Comparison of ENCODE assay signal across 10 cellular contexts in genomic region chr11:107592256-107592655, GRCh38. TPM values are rescaled to one million over a fixed set of nuclear protein-coding genes. Genes with fewer than 3 reads are reported as not detected.
A peak's percentile ranks its signal among the peaks of the same experiment; 100 is the strongest.
DNase-seq lines count a peak whose midpoint lies in the region; ATAC-seq and TF ChIP-seq lines count a peak whose summit lies in the region.
"Had no signal": no experiment of that assay in that cellular context is flagged by ENCODE, and none has a peak within 500 bp of the region (broad histone marks: within the 10 kb centered on the region; RNA-seq: fewer than 3 reads in every experiment).

No MANE protein-coding gene starts in this region.

- no peaks in the 10 kb centered on the region for H3K9me3 Mint-ChIP-seq in stimulated activated memory B cell treated with anti-CD40 and anti-IgM and Interleukin-4, amounts not matched to agents 10 μg/mL and 1 μg/mL and 100 μg/mL, for 72 hours

- no peaks in the 10 kb centered on the region for H3K36me3 ChIP-seq in prostate gland

- peak; percentile 20 for DNase-seq in activated T-cell treated with anti-CD3 and anti-CD28 coated beads, Interleukin-2, amount 50 U/mL, for 1 hour
- DNase-seq in activated T-cell treated with anti-CD3 and anti-CD28 coated beads for 4 hours (no peak), T-helper 17 cell (no peak), fibroblast of villous mesenchyme (ENCODE audit: low read depth) (no peak), midbrain (lab: John Stamatoyannopoulos, UW) (no peak), prostate gland (ENCODE audit: low spot score) (no peak), dedifferentiated amniotic fluid mesenchymal stem cell (ENCODE audit: extremely low spot score) (no peak)
- DNase-seq: NCI-H187 treated with DMSO at 0.1 percent for 48 hours had no signal

- no peaks in the 10 kb centered on the region for H3K36me3 Mint-ChIP-seq in T-helper 17 cell (ENCODE audit: low read depth)
- H3K36me3 Mint-ChIP-seq in stimulated activated memory B cell treated with anti-CD40 and anti-IgM and Interleukin-4, amounts not matched to agents 10 μg/mL and 1 μg/mL and 100 μg/mL, for 72 hours = no peaks in the 10 kb centered on the region

- intact Hi-C loops in prostate gland (cut with DNase I) = no loop called here

- H3K4me1 Mint-ChIP-seq in T-helper 17 cell = peaks cover 28% of the 10 kb centered on the region
- peaks cover 27% of the 10 kb centered on the region for H3K4me1 Mint-ChIP-seq in stimulated activated memory B cell treated with anti-CD40 and anti-IgM and Interleukin-4, amounts not matched to agents 10 μg/mL and 1 μg/mL and 100 μg/mL, for 72 hours

- WGBS in prostate gland = 19% methylated on average over 7 of the region's 7 CpGs

- no peaks in the 10 kb centered on the region for H3K9me3 ChIP-seq in T-helper 17 cell (ENCODE audit: control insufficient read depth, low read length, poor library complexity, severe bottlenecking)
- no peaks in the 10 kb centered on the region for H3K9me3 ChIP-seq in prostate gland

- no peak for TF ChIP-seq POLR2A in prostate gland (IDR thresholded peaks at IDR 0.05)

- H3K27ac Mint-ChIP-seq in T-helper 17 cell = no peak overlapping the region
- no peak overlapping the region for H3K27ac Mint-ChIP-seq in stimulated activated memory B cell treated with anti-CD40 and anti-IgM and Interleukin-4, amounts not matched to agents 10 μg/mL and 1 μg/mL and 100 μg/mL, for 72 hours
- H3K27ac Mint-ChIP-seq: CD14-positive monocyte had no signal

- H3K27ac ChIP-seq in prostate gland = no peak overlapping the region

- peaks cover 80% of the 10 kb centered on the region for H3K27me3 Mint-ChIP-seq in T-helper 17 cell
- peaks cover 69% of the 10 kb centered on the region for H3K27me3 Mint-ChIP-seq in stimulated activated memory B cell treated with anti-CD40 and anti-IgM and Interleukin-4, amounts not matched to agents 10 μg/mL and 1 μg/mL and 100 μg/mL, for 72 hours

- peaks cover 4% of the 10 kb centered on the region for H3K27me3 ChIP-seq in prostate gland (replicated peaks; ENCODE audit: insufficient read depth)

- peaks cover 5% of the 10 kb centered on the region for H3K4me1 ChIP-seq in prostate gland (replicated peaks)

- peak overlapping the region; percentile 79 for H3K4me3 ChIP-seq in fibroblast of villous mesenchyme (ENCODE audit: low read depth, low read length)
- H3K4me3 ChIP-seq in prostate gland = no peak overlapping the region

- TF ChIP-seq CTCF in fibroblast of villous mesenchyme (IDR thresholded peaks at IDR 0.05; ENCODE audit: insufficient read depth, low read depth, low read length) (no peak), prostate gland (IDR thresholded peaks at IDR 0.05) (no peak)

- peak overlapping the region; percentile 92 for H3K4me3 Mint-ChIP-seq in T-helper 17 cell
- peak overlapping the region; percentile 85 for H3K4me3 Mint-ChIP-seq in stimulated activated memory B cell treated with anti-CD40 and anti-IgM and Interleukin-4, amounts not matched to agents 10 μg/mL and 1 μg/mL and 100 μg/mL, for 72 hours

- peak; percentile 24 for ATAC-seq in T-helper 17 cell
- ATAC-seq in stimulated activated memory B cell treated with anti-CD40 and anti-IgM and Interleukin-4, amounts not matched to agents 10 μg/mL and 1 μg/mL and 100 μg/mL, for 72 hours = no peak

RNA-seq across cellular contexts. Expression of gene ELMOD1, which starts 1.3 kb away (rescaled TPM):
- total RNA-seq in T-helper 17 cell (not detected), fibroblast of villous mesenchyme (0.43 and 0.64 TPM in 2 replicates), prostate gland (1 to 10 TPM in 1 of 2 donors, under 1 TPM in 1; 0.36 to 4.0 TPM)

RNA-seq across cellular contexts. Expression of gene ALKBH8, which starts 26.7 kb away (rescaled TPM):
- 10 to 100 TPM in 1 of 2 donors, 1 to 10 TPM in 1; 8.9 to 12.4 TPM for total RNA-seq in T-helper 17 cell
- total RNA-seq in fibroblast of villous mesenchyme = 6.1 and 6.5 TPM in 2 replicates
- 1 to 10 TPM; 7.1 to 7.2 TPM for total RNA-seq in prostate gland
